ENCODE assay signal across 19 cellular contexts in genomic region chr5:139371482-139372435, GRCh38. TPM values are rescaled to one million over a fixed set of nuclear protein-coding genes. Genes with fewer than 3 reads are reported as not detected.
DNase-seq lines count a peak whose midpoint lies in the region; ATAC-seq and TF ChIP-seq lines count a peak whose summit lies in the region.
"Had no signal": no experiment of that assay in that cellular context is flagged by ENCODE, and none has a peak within 500 bp of the region (broad histone marks: within the 10 kb centered on the region; RNA-seq: fewer than 3 reads in every experiment).

No MANE protein-coding gene starts in this region.

- peaks cover 0 to 35% (median 16%) of the 10 kb centered on the region in 9 donors for H3K4me1 ChIP-seq in heart right ventricle

- ATAC-seq in activated CD8-positive, alpha-beta memory T cell treated with anti-CD3 and anti-CD28 coated beads, Interleukin-2, amount 10 ng/mL, durations not matched to agents 7 days and 5 days = peak; percentile 54
- peak in 7 of 8 donors; percentile 22 to 78 (median 72) for ATAC-seq in heart right ventricle
- ATAC-seq in stimulated activated effector memory CD8-positive, alpha-beta T cell treated with anti-CD3 and anti-CD28 coated beads, Interleukin-12 subunit alpha, Interleukin-12 subunit beta, amount 100 ng/mL, for 72 hours = peak; percentile 77
- ATAC-seq in stimulated activated naive B cell treated with anti-CD40 and anti-IgM and Interleukin-4, amounts not matched to agents 10 μg/mL and 1 μg/mL and 100 μg/mL, for 72 hours (replicated peaks) = no peak
- ATAC-seq: GM23338; naive thymus-derived CD8-positive, alpha-beta T cell had no signal

- TF ChIP-seq CTCF in heart right ventricle (IDR thresholded peaks at IDR 0.05) = no peak

- no peaks in the 10 kb centered on the region for H3K27me3 Mint-ChIP-seq in activated CD8-positive, alpha-beta memory T cell treated with anti-CD3 and anti-CD28 coated beads, Interleukin-2, amount 10 ng/mL, durations not matched to agents 7 days and 5 days
- H3K27me3 Mint-ChIP-seq in activated T-helper 1 cell treated with anti-CD3 and anti-CD28 coated beads, Interleukin-12 subunit alpha, Interleukin-12 subunit beta, Interleukin-2, Interleukin-4 antibody, amounts not matched to agents 30 ng/mL and 10 ng/mL and 1 ng/mL, durations not matched to agents 14 hours and 24 hours and 36 hours (ENCODE audit: insufficient read depth) = no peaks in the 10 kb centered on the region
- no peaks in the 10 kb centered on the region for H3K27me3 Mint-ChIP-seq in stimulated activated naive B cell treated with anti-CD40 and anti-IgM and Interleukin-4, amounts not matched to agents 10 μg/mL and 1 μg/mL and 100 μg/mL, for 72 hours
- H3K27me3 Mint-ChIP-seq: naive thymus-derived CD8-positive, alpha-beta T cell had no signal

- H3K4me3 ChIP-seq in heart right ventricle = no peak overlapping the region
- H3K4me3 ChIP-seq: GM23338, stomach had no signal

- no peak for DNase-seq in activated CD8-positive, alpha-beta memory T cell treated with anti-CD3 and anti-CD28 coated beads, Interleukin-2, amount 10 ng/mL, durations not matched to agents 7 days and 5 days
- DNase-seq in activated CD8-positive, alpha-beta memory T cell treated with anti-CD3 and anti-CD28 coated beads, Interleukin-2, amount 50 U/mL, for 4 hours = no peak
- no peak for DNase-seq in activated T-helper 1 cell treated with anti-CD3 and anti-CD28 coated beads, Interleukin-12 subunit alpha, Interleukin-12 subunit beta, Interleukin-2, Interleukin-4 antibody, amounts not matched to agents 30 ng/mL and 10 ng/mL and 1 ng/mL, durations not matched to agents 14 hours and 24 hours and 36 hours (ENCODE audit: low spot score)
- no peak for DNase-seq in heart right ventricle
- no peak for DNase-seq in stimulated activated effector memory CD8-positive, alpha-beta T cell treated with anti-CD3 and anti-CD28 coated beads, Interleukin-12 subunit alpha, Interleukin-12 subunit beta, amount 100 ng/mL, for 72 hours (ENCODE audit: low spot score in 2 of 2)
- DNase-seq in stimulated activated CD4-positive, alpha-beta T cell treated with anti-CD3 and anti-CD28 coated beads, Interleukin-4, amount 100 ng/mL, for 24 hours = no peak
- DNase-seq in stimulated activated naive B cell treated with anti-CD40 and anti-IgM and Interleukin-4, amounts not matched to agents 10 μg/mL and 1 μg/mL and 100 μg/mL, for 72 hours = no peak
- DNase-seq in NCI-H146 (lab: John Stamatoyannopoulos, UW) = no peak
- DNase-seq: activated CD4-positive, alpha-beta T cell treated with anti-CD3 and anti-CD28 coated beads for 4 hours; GF-D8; hippocampal formation; naive thymus-derived CD8-positive, alpha-beta T cell; NCI-H1092; OCI-M1; retina; stimulated activated CD4-positive, alpha-beta T cell treated with anti-CD3 and anti-CD28 coated beads, Interleukin-4, amount 100 ng/mL, for 4 hours; stomach had no signal

- 71 to 73% methylated on average over 7 of the region's 7 CpGs for WGBS in heart right ventricle, 2 donors

- no peaks in the 10 kb centered on the region for H3K9me3 Mint-ChIP-seq in activated CD8-positive, alpha-beta memory T cell treated with anti-CD3 and anti-CD28 coated beads, Interleukin-2, amount 10 ng/mL, durations not matched to agents 7 days and 5 days (ENCODE audit: low read depth)
- H3K9me3 Mint-ChIP-seq in activated T-helper 1 cell treated with anti-CD3 and anti-CD28 coated beads, Interleukin-12 subunit alpha, Interleukin-12 subunit beta, Interleukin-2, Interleukin-4 antibody, amounts not matched to agents 30 ng/mL and 10 ng/mL and 1 ng/mL, durations not matched to agents 14 hours and 24 hours and 36 hours = no peaks in the 10 kb centered on the region
- H3K9me3 Mint-ChIP-seq in stimulated activated effector memory CD8-positive, alpha-beta T cell treated with anti-CD3 and anti-CD28 coated beads, Interleukin-12 subunit alpha, Interleukin-12 subunit beta, amount 100 ng/mL, for 72 hours = no peaks in the 10 kb centered on the region
- no peaks in the 10 kb centered on the region for H3K9me3 Mint-ChIP-seq in stimulated activated naive B cell treated with anti-CD40 and anti-IgM and Interleukin-4, amounts not matched to agents 10 μg/mL and 1 μg/mL and 100 μg/mL, for 72 hours
- H3K9me3 Mint-ChIP-seq: GM23338; naive thymus-derived CD8-positive, alpha-beta T cell had no signal

- H3K27ac ChIP-seq in heart right ventricle = peak overlapping the region in 8 of 10 donors; percentile 17 to 73 (median 53)
- H3K27ac ChIP-seq: stomach had no signal

- H3K4me1 Mint-ChIP-seq in activated CD8-positive, alpha-beta memory T cell treated with anti-CD3 and anti-CD28 coated beads, Interleukin-2, amount 10 ng/mL, durations not matched to agents 7 days and 5 days = peaks cover 30% of the 10 kb centered on the region
- H3K4me1 Mint-ChIP-seq in activated T-helper 1 cell treated with anti-CD3 and anti-CD28 coated beads, Interleukin-12 subunit alpha, Interleukin-12 subunit beta, Interleukin-2, Interleukin-4 antibody, amounts not matched to agents 30 ng/mL and 10 ng/mL and 1 ng/mL, durations not matched to agents 14 hours and 24 hours and 36 hours (ENCODE audit: low read depth) = peaks cover 16% of the 10 kb centered on the region
- peaks cover 17% of the 10 kb centered on the region for H3K4me1 Mint-ChIP-seq in stimulated activated effector memory CD8-positive, alpha-beta T cell treated with anti-CD3 and anti-CD28 coated beads, Interleukin-12 subunit alpha, Interleukin-12 subunit beta, amount 100 ng/mL, for 72 hours
- H3K4me1 Mint-ChIP-seq in stimulated activated naive B cell treated with anti-CD40 and anti-IgM and Interleukin-4, amounts not matched to agents 10 μg/mL and 1 μg/mL and 100 μg/mL, for 72 hours = peaks cover 0 to 4% of the 10 kb centered on the region in 2 donors
- H3K4me1 Mint-ChIP-seq: GM23338 had no signal

- CTCF ChIA-PET in activated CD8-positive, alpha-beta memory T cell treated with anti-CD3 and anti-CD28 coated beads, Interleukin-2, amount 10 ng/mL, durations not matched to agents 7 days and 5 days (lab: Charles Lee) = interaction anchor here (1.0 to 2.0 kb wide), 3 partner anchors 12 to 40 kb away, joined by 3 to 4 read pairs (median 3); partner anchors contain the start of gene PAIP2

- H3K4me3 Mint-ChIP-seq in activated CD8-positive, alpha-beta memory T cell treated with anti-CD3 and anti-CD28 coated beads, Interleukin-2, amount 10 ng/mL, durations not matched to agents 7 days and 5 days = peak overlapping the region; percentile 21
- peak overlapping the region; percentile 16 for H3K4me3 Mint-ChIP-seq in activated T-helper 1 cell treated with anti-CD3 and anti-CD28 coated beads, Interleukin-12 subunit alpha, Interleukin-12 subunit beta, Interleukin-2, Interleukin-4 antibody, amounts not matched to agents 30 ng/mL and 10 ng/mL and 1 ng/mL, durations not matched to agents 14 hours and 24 hours and 36 hours
- H3K4me3 Mint-ChIP-seq in stimulated activated effector memory CD8-positive, alpha-beta T cell treated with anti-CD3 and anti-CD28 coated beads, Interleukin-12 subunit alpha, Interleukin-12 subunit beta, amount 100 ng/mL, for 72 hours = peak overlapping the region; percentile 4
- H3K4me3 Mint-ChIP-seq in stimulated activated naive B cell treated with anti-CD40 and anti-IgM and Interleukin-4, amounts not matched to agents 10 μg/mL and 1 μg/mL and 100 μg/mL, for 72 hours = no peak overlapping the region
- H3K4me3 Mint-ChIP-seq: GM23338; naive thymus-derived CD8-positive, alpha-beta T cell had no signal

- intact Hi-C loops in activated T-helper 1 cell treated with anti-CD3 and anti-CD28 coated beads, Interleukin-12 subunit alpha, Interleukin-12 subunit beta, Interleukin-2, Interleukin-4 antibody, amounts not matched to agents 30 ng/mL and 10 ng/mL and 1 ng/mL, durations not matched to agents 14 hours and 24 hours and 36 hours (cut with micrococcal nuclease) = loop anchor here (2.0 to 10.0 kb wide), 3 partner anchors 13 to 547 kb away; no protein-coding TSS in a partner anchor
- intact Hi-C loops in heart right ventricle (cut with DNase I) = no loop called here

- peak overlapping the region; percentile 76 for H3K27ac Mint-ChIP-seq in activated CD8-positive, alpha-beta memory T cell treated with anti-CD3 and anti-CD28 coated beads, Interleukin-2, amount 10 ng/mL, durations not matched to agents 7 days and 5 days
- H3K27ac Mint-ChIP-seq in activated T-helper 1 cell treated with anti-CD3 and anti-CD28 coated beads, Interleukin-12 subunit alpha, Interleukin-12 subunit beta, Interleukin-2, Interleukin-4 antibody, amounts not matched to agents 30 ng/mL and 10 ng/mL and 1 ng/mL, durations not matched to agents 14 hours and 24 hours and 36 hours = peak overlapping the region; percentile 53
- H3K27ac Mint-ChIP-seq in stimulated activated effector memory CD8-positive, alpha-beta T cell treated with anti-CD3 and anti-CD28 coated beads, Interleukin-12 subunit alpha, Interleukin-12 subunit beta, amount 100 ng/mL, for 72 hours = peak overlapping the region; percentile 29
- no peak overlapping the region for H3K27ac Mint-ChIP-seq in stimulated activated naive B cell treated with anti-CD40 and anti-IgM and Interleukin-4, amounts not matched to agents 10 μg/mL and 1 μg/mL and 100 μg/mL, for 72 hours
- H3K27ac Mint-ChIP-seq: GM23338 had no signal

- H3K36me3 Mint-ChIP-seq in activated CD8-positive, alpha-beta memory T cell treated with anti-CD3 and anti-CD28 coated beads, Interleukin-2, amount 10 ng/mL, durations not matched to agents 7 days and 5 days = peaks cover 23% of the 10 kb centered on the region
- peaks cover 26% of the 10 kb centered on the region for H3K36me3 Mint-ChIP-seq in activated T-helper 1 cell treated with anti-CD3 and anti-CD28 coated beads, Interleukin-12 subunit alpha, Interleukin-12 subunit beta, Interleukin-2, Interleukin-4 antibody, amounts not matched to agents 30 ng/mL and 10 ng/mL and 1 ng/mL, durations not matched to agents 14 hours and 24 hours and 36 hours (ENCODE audit: low read depth)
- H3K36me3 Mint-ChIP-seq in stimulated activated effector memory CD8-positive, alpha-beta T cell treated with anti-CD3 and anti-CD28 coated beads, Interleukin-12 subunit alpha, Interleukin-12 subunit beta, amount 100 ng/mL, for 72 hours = peaks cover 48% of the 10 kb centered on the region
- H3K36me3 Mint-ChIP-seq in stimulated activated naive B cell treated with anti-CD40 and anti-IgM and Interleukin-4, amounts not matched to agents 10 μg/mL and 1 μg/mL and 100 μg/mL, for 72 hours = peaks cover 21 to 32% of the 10 kb centered on the region in 2 donors

- peaks cover 0 to 85% (median 11%) of the 10 kb centered on the region in 9 donors for H3K36me3 ChIP-seq in heart right ventricle

- H3K9me3 ChIP-seq in heart right ventricle = no peaks in the 10 kb centered on the region
- H3K9me3 ChIP-seq: stomach had no signal

- H3K27me3 ChIP-seq in heart right ventricle = no peaks in the 10 kb centered on the region
- H3K27me3 ChIP-seq: stomach had no signal

RNA-seq across cellular contexts. Expression of gene SLC23A1, which starts 11.3 kb away (rescaled TPM):
- total RNA-seq in activated CD8-positive, alpha-beta memory T cell treated with anti-CD3 and anti-CD28 coated beads, Interleukin-2, amount 10 ng/mL, durations not matched to agents 7 days and 5 days = 1 to 10 TPM; 1.9 to 2.5 TPM
- 1.4 and 1.5 TPM in 2 replicates for total RNA-seq in activated T-helper 1 cell treated with anti-CD3 and anti-CD28 coated beads, Interleukin-12 subunit alpha, Interleukin-12 subunit beta, Interleukin-2, Interleukin-4 antibody, amounts not matched to agents 30 ng/mL and 10 ng/mL and 1 ng/mL, durations not matched to agents 14 hours and 24 hours and 36 hours
- total RNA-seq in heart right ventricle = under 1 TPM in 1 of 10 donors, not detected in 9; 0.19 TPM
- not detected for polyA plus RNA-seq in heart right ventricle
- total RNA-seq: GM23338, NCI-H460 had no signal
- polyA plus RNA-seq: stomach had no signal

RNA-seq across cellular contexts. Expression of gene MZB1, which starts 18.0 kb away (rescaled TPM):
- total RNA-seq in activated CD8-positive, alpha-beta memory T cell treated with anti-CD3 and anti-CD28 coated beads, Interleukin-2, amount 10 ng/mL, durations not matched to agents 7 days and 5 days = 10 to 100 TPM; 51.7 to 61.1 TPM
- total RNA-seq in activated T-helper 1 cell treated with anti-CD3 and anti-CD28 coated beads, Interleukin-12 subunit alpha, Interleukin-12 subunit beta, Interleukin-2, Interleukin-4 antibody, amounts not matched to agents 30 ng/mL and 10 ng/mL and 1 ng/mL, durations not matched to agents 14 hours and 24 hours and 36 hours = 38.1 and 38.8 TPM in 2 replicates
- 1 to 10 TPM in 3 of 10 donors, under 1 TPM in 7; 0.28 to 6.6 (median 0.65) TPM for total RNA-seq in heart right ventricle
- 1 to 10 TPM in 1 of 2 donors, under 1 TPM in 1; 0.67 to 1.5 TPM for polyA plus RNA-seq in heart right ventricle

RNA-seq across cellular contexts. Expression of gene PROB1, which starts 23.1 kb away (rescaled TPM):
- 10 to 100 TPM in 1 of 2 experiments, 1 to 10 TPM in 1; 6.3 to 10.9 TPM for total RNA-seq in activated CD8-positive, alpha-beta memory T cell treated with anti-CD3 and anti-CD28 coated beads, Interleukin-2, amount 10 ng/mL, durations not matched to agents 7 days and 5 days
- total RNA-seq in activated T-helper 1 cell treated with anti-CD3 and anti-CD28 coated beads, Interleukin-12 subunit alpha, Interleukin-12 subunit beta, Interleukin-2, Interleukin-4 antibody, amounts not matched to agents 30 ng/mL and 10 ng/mL and 1 ng/mL, durations not matched to agents 14 hours and 24 hours and 36 hours = 9.1 and 9.3 TPM in 2 replicates
- 10 to 100 TPM; 26.3 to 64.8 (median 37.3) TPM for total RNA-seq in heart right ventricle
- polyA plus RNA-seq in heart right ventricle = 10 to 100 TPM; 12.2 to 28.5 TPM

RNA-seq across cellular contexts. Expression of gene PAIP2, which starts 30.1 kb away (rescaled TPM):
- 100 to 1,000 TPM in 1 of 2 experiments, 10 to 100 TPM in 1; 83.4 to 112 TPM for total RNA-seq in activated CD8-positive, alpha-beta memory T cell treated with anti-CD3 and anti-CD28 coated beads, Interleukin-2, amount 10 ng/mL, durations not matched to agents 7 days and 5 days
- total RNA-seq in activated T-helper 1 cell treated with anti-CD3 and anti-CD28 coated beads, Interleukin-12 subunit alpha, Interleukin-12 subunit beta, Interleukin-2, Interleukin-4 antibody, amounts not matched to agents 30 ng/mL and 10 ng/mL and 1 ng/mL, durations not matched to agents 14 hours and 24 hours and 36 hours = 88.4 and 97.3 TPM in 2 replicates
- total RNA-seq in heart right ventricle = 100 to 1,000 TPM; 126 to 173 (median 139) TPM
- polyA plus RNA-seq in heart right ventricle = 100 to 1,000 TPM in 1 of 2 donors, 10 to 100 TPM in 1; 43.8 to 103 TPM

RNA-seq across cellular contexts. Expression of gene SPATA24, which starts 32.1 kb away (rescaled TPM):
- total RNA-seq in activated CD8-positive, alpha-beta memory T cell treated with anti-CD3 and anti-CD28 coated beads, Interleukin-2, amount 10 ng/mL, durations not matched to agents 7 days and 5 days = 1 to 10 TPM; 5.8 to 6.2 TPM
- total RNA-seq in activated T-helper 1 cell treated with anti-CD3 and anti-CD28 coated beads, Interleukin-12 subunit alpha, Interleukin-12 subunit beta, Interleukin-2, Interleukin-4 antibody, amounts not matched to agents 30 ng/mL and 10 ng/mL and 1 ng/mL, durations not matched to agents 14 hours and 24 hours and 36 hours = 4.1 and 5.3 TPM in 2 replicates
- total RNA-seq in heart right ventricle = 10 to 100 TPM; 11.8 to 24.8 (median 16.5) TPM
- polyA plus RNA-seq in heart right ventricle = 10 to 100 TPM; 14.8 to 37.5 TPM

Comparison
In these comparisons a context has a peak if more than half of its experiments do, and no peak if none do; other contexts are left out.
1. ATAC-seq: peak in activated CD8-positive, alpha-beta memory T cell treated with anti-CD3 and anti-CD28 coated beads, Interleukin-2, amount 10 ng/mL, durations not matched to agents 7 days and 5 days (single experiment), heart right ventricle (7 of 8) and stimulated activated effector memory CD8-positive, alpha-beta T cell treated with anti-CD3 and anti-CD28 coated beads, Interleukin-12 subunit alpha, Interleukin-12 subunit beta, amount 100 ng/mL, for 72 hours (single experiment); none in stimulated activated naive B cell treated with anti-CD40 and anti-IgM and Interleukin-4, amounts not matched to agents 10 μg/mL and 1 μg/mL and 100 μg/mL, for 72 hours (0 of 2).
2. H3K4me3 Mint-ChIP-seq: peak in activated CD8-positive, alpha-beta memory T cell treated with anti-CD3 and anti-CD28 coated beads, Interleukin-2, amount 10 ng/mL, durations not matched to agents 7 days and 5 days (single experiment), activated T-helper 1 cell treated with anti-CD3 and anti-CD28 coated beads, Interleukin-12 subunit alpha, Interleukin-12 subunit beta, Interleukin-2, Interleukin-4 antibody, amounts not matched to agents 30 ng/mL and 10 ng/mL and 1 ng/mL, durations not matched to agents 14 hours and 24 hours and 36 hours (single experiment) and stimulated activated effector memory CD8-positive, alpha-beta T cell treated with anti-CD3 and anti-CD28 coated beads, Interleukin-12 subunit alpha, Interleukin-12 subunit beta, amount 100 ng/mL, for 72 hours (single experiment); none in stimulated activated naive B cell treated with anti-CD40 and anti-IgM and Interleukin-4, amounts not matched to agents 10 μg/mL and 1 μg/mL and 100 μg/mL, for 72 hours (0 of 2).